In genomic region chr5:177546262-177546741, GRCh38 we compare ENCODE assay signal across 8 cellular contexts. TPM values are rescaled to one million over a fixed set of nuclear protein-coding genes. Genes with fewer than 3 reads are reported as not detected.
DNase-seq lines count a peak whose midpoint lies in the region; ATAC-seq, FAIRE-seq and TF ChIP-seq lines count a peak whose summit lies in the region.

No MANE protein-coding gene starts in this region.

- no peak for TF ChIP-seq RAD21 in K562 (CRISPR knock-in tag; conservative IDR thresholded peaks at IDR 0.05 in 1 of 2, IDR thresholded peaks at IDR 0.05 in 1 of 2)

- H3K27me3 ChIP-seq in HUES6 (ENCODE audit: control insufficient read depth, insufficient read depth, low read length), result no peaks in the 10 kb centered on the region
- no peaks in the 10 kb centered on the region for H3K27me3 ChIP-seq in K562 (ENCODE audit: control insufficient read depth in 2 of 2, insufficient read depth in 2 of 2, low read length in 2 of 2)
- H3K27me3 ChIP-seq in keratinocyte (ENCODE audit: control insufficient read depth, extremely low read depth, insufficient read depth, low read length), result no peaks in the 10 kb centered on the region
- H3K27me3 ChIP-seq in suprapubic skin, result no peaks in the 10 kb centered on the region

- H3K4me3 ChIP-seq in HUES6 (ENCODE audit: low read depth, low read length) (no peak overlapping the region), K562 (no peak overlapping the region), keratinocyte (ENCODE audit: control insufficient read depth in 2 of 3, extremely low read depth in 1 of 3, insufficient read depth in 2 of 3, low read depth in 1 of 3, low read length in 3 of 3) (peak overlapping the region in 1 of 3 experiments; percentile 11), suprapubic skin (no peak overlapping the region)

- POLR2A ChIA-PET in K562 (lab: Yijun Ruan, JAX), result interaction anchor here (0.6 to 4.3 kb wide), 10 partner anchors 8 to 654 kb away, joined by 3 to 28 read pairs (median 4); no protein-coding TSS in a partner anchor

- H3K9me1 ChIP-seq in K562 (ENCODE audit: control insufficient read depth, insufficient read depth, low read length), result no peaks in the 10 kb centered on the region
- peaks cover 4% of the 10 kb centered on the region for H3K9me1 ChIP-seq in keratinocyte (ENCODE audit: control insufficient read depth, extremely low read depth, insufficient read depth, low read length)

- TF ChIP-seq CTCF in K562 (IDR thresholded peaks at IDR 0.05 in 2 of 3, conservative IDR thresholded peaks at IDR 0.05 in 1 of 3; ENCODE audit: insufficient read depth in 2 of 3, low read depth in 1 of 3, low read length in 3 of 3) (no peak), keratinocyte (optimal IDR thresholded peaks at IDR 0.05 in 1 of 3, IDR thresholded peaks at IDR 0.05 in 1 of 3, conservative IDR thresholded peaks at IDR 0.05 in 1 of 3; ENCODE audit: extremely low read depth in 1 of 3, insufficient read depth in 2 of 3, low read length in 3 of 3) (no peak), suprapubic skin (IDR thresholded peaks at IDR 0.05) (no peak)

- H3K27ac ChIP-seq in HUES6 (ENCODE audit: low read depth, low read length) (peak overlapping the region; percentile 50; the same call in 1 of the 2 replicates), K562 (ENCODE audit: extremely low read depth, low read depth, low read length) (no peak overlapping the region), keratinocyte (ENCODE audit: control insufficient read depth, insufficient read depth, low read length) (peak overlapping the region; percentile 86), suprapubic skin (peak overlapping the region; percentile 86)

- WGBS in K562 (ENCODE audit: insufficient coverage, low coverage, missing lambda C conversion rate), result 80% methylated on average over 1 of the region's 1 CpG
- WGBS in suprapubic skin, result 50% methylated on average over 1 of the region's 1 CpG

- H2AFZ ChIP-seq in K562 (ENCODE audit: low read depth, low read length) (no peak overlapping the region), keratinocyte (ENCODE audit: control insufficient read depth, low read length) (no peak overlapping the region)

- dilution Hi-C loops in keratinocyte (cut with MboI; ENCODE audit: extremely low pct_ligation_motif_present, low sequenced_read_pairs), result no loop called here

- TF ChIP-seq EP300 in K562 (IDR thresholded peaks at IDR 0.05; ENCODE audit: low read length) (no peak), suprapubic skin (IDR thresholded peaks at IDR 0.05) (no peak)

- H3K36me3 ChIP-seq in HUES6 (ENCODE audit: control insufficient read depth, insufficient read depth, low read length), result peaks cover 22% of the 10 kb centered on the region
- H3K36me3 ChIP-seq in K562 (ENCODE audit: control insufficient read depth, insufficient read depth, low read length), result peaks cover 55% of the 10 kb centered on the region; the same call in 2 of the 3 replicates
- H3K36me3 ChIP-seq in keratinocyte (ENCODE audit: control insufficient read depth in 2 of 2, extremely low read depth in 1 of 2, insufficient read depth in 2 of 2, low read length in 2 of 2), result peaks cover 0 to 6% of the 10 kb centered on the region in 2 experiments
- no peaks in the 10 kb centered on the region for H3K36me3 ChIP-seq in suprapubic skin

- H3K9me3 ChIP-seq in HUES6 (ENCODE audit: control insufficient read depth, insufficient read depth, low read depth, low read length) (no peaks in the 10 kb centered on the region), K562 (replicated peaks; ENCODE audit: control insufficient read depth, insufficient read depth, low read depth, low read length) (no peaks in the 10 kb centered on the region), keratinocyte (ENCODE audit: control insufficient read depth, low read depth, low read length) (no peaks in the 10 kb centered on the region), suprapubic skin (no peaks in the 10 kb centered on the region)

- H4K20me1 ChIP-seq in K562 (replicated peaks; ENCODE audit: control insufficient read depth, insufficient read depth, low read length) (peaks cover 4% of the 10 kb centered on the region; the same call in 1 of the 2 replicates), keratinocyte (ENCODE audit: control insufficient read depth, extremely low read depth, insufficient read depth, low read length) (peaks cover 13% of the 10 kb centered on the region)

- TF ChIP-seq POLR2A in K562 (conservative IDR thresholded peaks at IDR 0.05) (no peak), suprapubic skin (IDR thresholded peaks at IDR 0.05) (no peak)

- ATAC-seq in K562 (peak; percentile 66), GM18870 (IDR thresholded peaks at IDR 0.05; ENCODE audit: unreplicated experiment) (no peak)

- H3K9ac ChIP-seq in HUES6 (ENCODE audit: low read length) (peak overlapping the region; percentile 30), K562 (ENCODE audit: insufficient read depth in 1 of 2, low read depth in 2 of 2, low read length in 2 of 2) (no peak overlapping the region; a peak in 1 of 4 replicates), keratinocyte (ENCODE audit: control insufficient read depth, extremely low read depth, insufficient read depth, low read length) (peak overlapping the region; percentile 56)

- CTCF ChIA-PET in K562 (lab: Yijun Ruan, JAX; ENCODE audit: low intra/inter-chr PET ratio), result no interaction called here

- peak; percentile 73 for FAIRE-seq in K562 (lab: Jason Lieb, UNC)
- FAIRE-seq in keratinocyte (lab: Jason Lieb, UNC), result peak; percentile 97

- no TSS peak for BruUV-seq in K562 (replicated peaks; lab: Mats Ljungman, UMichigan)

- in situ Hi-C loops in ACHN (cut with HindIII; ENCODE audit: low pct_ligation_motif_present, low pct_unique_long_range_greater_than_20kb, low sequenced_read_pairs) (no loop called here), K562 (cut with MboI) (no loop called here)

- peaks cover 12% of the 10 kb centered on the region; the same call in 1 of the 2 replicates for H3K4me1 ChIP-seq in HUES6 (ENCODE audit: control insufficient read depth, insufficient read depth, low read length)
- H3K4me1 ChIP-seq in K562 (replicated peaks in 1 of 2; ENCODE audit: control insufficient read depth in 2 of 2, insufficient read depth in 2 of 2, low read length in 2 of 2), result peaks cover 0 to 9% of the 10 kb centered on the region in 2 experiments; a peak in 4 of 5 replicates
- peaks cover 27% of the 10 kb centered on the region for H3K4me1 ChIP-seq in keratinocyte (ENCODE audit: control insufficient read depth, extremely low read depth, insufficient read depth, low read length)
- H3K4me1 ChIP-seq in suprapubic skin, result peaks cover 62% of the 10 kb centered on the region

- no peak overlapping the region for H3K4me2 ChIP-seq in K562 (ENCODE audit: insufficient read depth, low read length)
- H3K4me2 ChIP-seq in keratinocyte (ENCODE audit: control insufficient read depth, extremely low read depth, insufficient read depth, low read depth, low read length), result peak overlapping the region; percentile 56

- H3K79me2 ChIP-seq in K562 (ENCODE audit: control insufficient read depth, insufficient read depth, low read length), result peaks cover 53% of the 10 kb centered on the region
- H3K79me2 ChIP-seq in keratinocyte (ENCODE audit: control insufficient read depth, insufficient read depth, low read length), result peaks cover 77% of the 10 kb centered on the region

- intact Hi-C loops in K562 (cut with micrococcal nuclease), result no loop called here

- peak; percentile 37 for DNase-seq in ACHN
- peak in 1 of 4 experiments; percentile 18 for DNase-seq in K562 (ENCODE audit: extremely low read depth in 1 of 4, low spot score in 3 of 4)
- peak; percentile 82 for DNase-seq in keratinocyte (ENCODE audit: low read depth, low spot score)
- no peak for DNase-seq in suprapubic skin (ENCODE audit: low spot score in 2 of 2)
- DNase-seq in NCI-H526 (lab: John Stamatoyannopoulos, UW), result no peak
- DNase-seq in NCI-H128 (lab: John Stamatoyannopoulos, UW; ENCODE audit: unreplicated experiment), result no peak

RNA-seq across cellular contexts. Expression of gene FAM193B, which starts 8.1 kb away (rescaled TPM):
- 296 and 489 TPM in 2 replicates for total RNA-seq in K562 (2011; cell fraction: chromatin; rRNA removed; ENCODE audit: low replicate concordance)
- 300 and 332 TPM in 2 replicates for total RNA-seq in K562 (2011; cell fraction: nucleolus; rRNA removed)
- total RNA-seq in K562 (2011; cell fraction: nucleoplasm; rRNA removed), result 230 and 273 TPM in 2 replicates
- total RNA-seq in K562 (2014; rRNA removed) (33.6 and 53.1 TPM in 2 replicates), K562 (2014; rRNA removed; fragmentation: Illumina TruSeq; extraction: Trizol) (15.2 and 18.0 TPM in 2 replicates), K562 (2015; rRNA removed; fragmentation: Illumina TruSeq; extraction: Trizol) (31.7 and 37.3 TPM in 2 replicates), K562 (2021) (58.7 and 59.4 TPM in 2 replicates), suprapubic skin (100 to 1,000 TPM in 1 of 4 donors, 10 to 100 TPM in 3; 55.6 to 328 (median 78.2) TPM)
- polyA plus RNA-seq in K562 (2011; rRNA removed) (51.5 and 73.5 TPM in 2 replicates), K562 (2014; fragmentation: Illumina TruSeq; extraction: Trizol) (44.1 and 45.0 TPM in 2 replicates), K562 (2014; fragmentation: Nextera tagmentation; extraction: Ambion mirVana) (1 to 10 TPM; 4.4 to 5.0 TPM), K562 (2014; rRNA removed) (73.4 and 76.4 TPM in 2 replicates), keratinocyte (21.9 to 43.6 TPM (median 27.5 TPM) in 3 replicates)
- polyA plus RNA-seq in K562 (2011; cell fraction: cytosol; rRNA removed), result 30.7 and 38.5 TPM in 2 replicates
- 492 and 661 TPM in 2 replicates for polyA plus RNA-seq in K562 (2011; cell fraction: nucleus; rRNA removed)
- polyA plus RNA-seq in K562 (2012), result 52.7 and 87.6 TPM in 2 replicates
- 11.0 and 15.0 TPM in 2 replicates for polyA minus RNA-seq in K562 (2011; rRNA and poly(A)+ RNA removed)
- polyA minus RNA-seq in K562 (2011; cell fraction: cytosol; rRNA and poly(A)+ RNA removed), result 10.5 and 24.3 TPM in 2 replicates
- polyA minus RNA-seq in K562 (2011; cell fraction: nucleus; rRNA and poly(A)+ RNA removed), result 47.3 and 51.4 TPM in 2 replicates
- 47.7 TPM for polyA plus RNA-seq in keratinocyte (2011; ENCODE audit: low read depth)
- 9.1 and 13.2 TPM in 2 replicates for polyA plus RNA-seq in keratinocyte (2011; cell fraction: cytosol; rRNA removed)
- polyA plus RNA-seq in keratinocyte (2011; cell fraction: nucleus; rRNA removed), result 134 and 149 TPM in 2 replicates
- polyA plus RNA-seq in keratinocyte (2012; ENCODE audit: low replicate concordance), result 19.0 and 59.8 TPM in 2 replicates
- polyA minus RNA-seq in keratinocyte, result 17.2 to 33.0 TPM (median 26.8 TPM) in 3 replicates
- polyA minus RNA-seq in keratinocyte (2011; cell fraction: cytosol; rRNA and poly(A)+ RNA removed), result 31.7 TPM
- 30.3 and 35.2 TPM in 2 replicates for polyA minus RNA-seq in keratinocyte (2011; cell fraction: nucleus; rRNA and poly(A)+ RNA removed)

RNA-seq across cellular contexts. Expression of gene DDX41, which starts 29.5 kb away (rescaled TPM):
- total RNA-seq in K562 (2011; cell fraction: chromatin; rRNA removed; ENCODE audit: low replicate concordance), result 156 and 392 TPM in 2 replicates
- 235 and 242 TPM in 2 replicates for total RNA-seq in K562 (2011; cell fraction: nucleolus; rRNA removed)
- total RNA-seq in K562 (2011; cell fraction: nucleoplasm; rRNA removed), result 123 and 170 TPM in 2 replicates
- 284 and 396 TPM in 2 replicates for total RNA-seq in K562 (2014; rRNA removed)
- 41.4 and 53.7 TPM in 2 replicates for total RNA-seq in K562 (2014; rRNA removed; fragmentation: Illumina TruSeq; extraction: Trizol)
- 97.1 and 116 TPM in 2 replicates for total RNA-seq in K562 (2015; rRNA removed; fragmentation: Illumina TruSeq; extraction: Trizol)
- 164 and 167 TPM in 2 replicates for total RNA-seq in K562 (2021)
- polyA plus RNA-seq in K562 (2011; rRNA removed), result 138 and 148 TPM in 2 replicates
- 199 and 327 TPM in 2 replicates for polyA plus RNA-seq in K562 (2011; cell fraction: cytosol; rRNA removed)
- polyA plus RNA-seq in K562 (2011; cell fraction: nucleus; rRNA removed), result 545 and 753 TPM in 2 replicates
- 166 and 178 TPM in 2 replicates for polyA plus RNA-seq in K562 (2012)
- 94.9 and 113 TPM in 2 replicates for polyA plus RNA-seq in K562 (2014; fragmentation: Illumina TruSeq; extraction: Trizol)
- 10 to 100 TPM; 38.2 to 60.1 TPM for polyA plus RNA-seq in K562 (2014; fragmentation: Nextera tagmentation; extraction: Ambion mirVana)
- 234 and 236 TPM in 2 replicates for polyA plus RNA-seq in K562 (2014; rRNA removed)
- 143 and 154 TPM in 2 replicates for polyA minus RNA-seq in K562 (2011; rRNA and poly(A)+ RNA removed)
- polyA minus RNA-seq in K562 (2011; cell fraction: cytosol; rRNA and poly(A)+ RNA removed), result 157 and 376 TPM in 2 replicates
- 191 and 218 TPM in 2 replicates for polyA minus RNA-seq in K562 (2011; cell fraction: nucleus; rRNA and poly(A)+ RNA removed)
- 71.3 to 95.8 TPM (median 81.7 TPM) in 3 replicates for polyA plus RNA-seq in keratinocyte
- 49.8 TPM for polyA plus RNA-seq in keratinocyte (2011; ENCODE audit: low read depth)
- 52.7 and 109 TPM in 2 replicates for polyA plus RNA-seq in keratinocyte (2011; cell fraction: cytosol; rRNA removed)
- polyA plus RNA-seq in keratinocyte (2011; cell fraction: nucleus; rRNA removed), result 123 and 141 TPM in 2 replicates
- 60.4 and 119 TPM in 2 replicates for polyA plus RNA-seq in keratinocyte (2012; ENCODE audit: low replicate concordance)
- polyA minus RNA-seq in keratinocyte, result 72.8 to 95.0 TPM (median 76.2 TPM) in 3 replicates
- polyA minus RNA-seq in keratinocyte (2011; cell fraction: cytosol; rRNA and poly(A)+ RNA removed), result 368 TPM
- polyA minus RNA-seq in keratinocyte (2011; cell fraction: nucleus; rRNA and poly(A)+ RNA removed), result 66.2 and 69.3 TPM in 2 replicates
- total RNA-seq in suprapubic skin, result 100 to 1,000 TPM in 2 of 4 donors, 10 to 100 TPM in 2; 83.8 to 148 (median 103) TPM

RNA-seq across cellular contexts. Expression of gene DOK3, which starts 36.7 kb away (rescaled TPM):
- 31.3 and 80.0 TPM in 2 replicates for total RNA-seq in K562 (2011; cell fraction: chromatin; rRNA removed; ENCODE audit: low replicate concordance)
- 40.8 and 45.7 TPM in 2 replicates for total RNA-seq in K562 (2011; cell fraction: nucleolus; rRNA removed)
- total RNA-seq in K562 (2011; cell fraction: nucleoplasm; rRNA removed), result 31.9 and 45.3 TPM in 2 replicates
- total RNA-seq in K562 (2014; rRNA removed) (9.2 and 11.0 TPM in 2 replicates), K562 (2014; rRNA removed; fragmentation: Illumina TruSeq; extraction: Trizol) (2.0 TPM in 2 replicates), K562 (2015; rRNA removed; fragmentation: Illumina TruSeq; extraction: Trizol) (5.9 and 7.2 TPM in 2 replicates), K562 (2021) (15.7 and 21.1 TPM in 2 replicates), suprapubic skin (1 to 10 TPM in 3 of 4 donors, under 1 TPM in 1; 0.89 to 7.3 (median 1.8) TPM)
- polyA plus RNA-seq in K562 (2011; rRNA removed) (8.0 and 16.1 TPM in 2 replicates), K562 (2014; fragmentation: Illumina TruSeq; extraction: Trizol) (10.1 and 12.5 TPM in 2 replicates), K562 (2014; fragmentation: Nextera tagmentation; extraction: Ambion mirVana) (1 to 10 TPM; 1.3 to 1.7 TPM), K562 (2014; rRNA removed) (16.9 and 23.0 TPM in 2 replicates), keratinocyte (1.5 to 3.6 TPM (median 1.7 TPM) in 3 replicates)
- polyA plus RNA-seq in K562 (2011; cell fraction: cytosol; rRNA removed), result 15.1 and 21.5 TPM in 2 replicates
- 70.3 and 111 TPM in 2 replicates for polyA plus RNA-seq in K562 (2011; cell fraction: nucleus; rRNA removed)
- 14.5 and 23.5 TPM in 2 replicates for polyA plus RNA-seq in K562 (2012)
- 3.9 and 4.1 TPM in 2 replicates for polyA minus RNA-seq in K562 (2011; rRNA and poly(A)+ RNA removed)
- 7.4 and 11.9 TPM in 2 replicates for polyA minus RNA-seq in K562 (2011; cell fraction: cytosol; rRNA and poly(A)+ RNA removed)
- polyA minus RNA-seq in K562 (2011; cell fraction: nucleus; rRNA and poly(A)+ RNA removed), result 18.3 and 19.9 TPM in 2 replicates
- 0.84 TPM for polyA plus RNA-seq in keratinocyte (2011; ENCODE audit: low read depth)
- polyA plus RNA-seq in keratinocyte (2011; cell fraction: cytosol; rRNA removed), result 1.2 and 1.4 TPM in 2 replicates
- polyA plus RNA-seq in keratinocyte (2011; cell fraction: nucleus; rRNA removed), result 12.7 and 16.8 TPM in 2 replicates
- 1.2 and 2.1 TPM in 2 replicates for polyA plus RNA-seq in keratinocyte (2012; ENCODE audit: low replicate concordance)
- polyA minus RNA-seq in keratinocyte, result 0.75 to 2.6 TPM (median 2.5 TPM) in 3 replicates
- polyA minus RNA-seq in keratinocyte (2011; cell fraction: cytosol; rRNA and poly(A)+ RNA removed), result not detected
- polyA minus RNA-seq in keratinocyte (2011; cell fraction: nucleus; rRNA and poly(A)+ RNA removed), result 4.9 and 5.4 TPM in 2 replicates

RNA-seq across cellular contexts. Expression of gene TMED9, which starts 45.7 kb away (rescaled TPM):
- 151 and 356 TPM in 2 replicates for total RNA-seq in K562 (2011; cell fraction: chromatin; rRNA removed; ENCODE audit: low replicate concordance)
- total RNA-seq in K562 (2011; cell fraction: nucleolus; rRNA removed), result 455 and 495 TPM in 2 replicates
- total RNA-seq in K562 (2011; cell fraction: nucleoplasm; rRNA removed), result 410 and 412 TPM in 2 replicates
- total RNA-seq in K562 (2014; rRNA removed) (90.0 and 98.0 TPM in 2 replicates), K562 (2014; rRNA removed; fragmentation: Illumina TruSeq; extraction: Trizol) (57.1 and 65.9 TPM in 2 replicates), K562 (2015; rRNA removed; fragmentation: Illumina TruSeq; extraction: Trizol) (72.8 and 73.5 TPM in 2 replicates), K562 (2021) (147 and 173 TPM in 2 replicates), suprapubic skin (10 to 100 TPM; 60.3 to 84.5 (median 79.5) TPM)
- polyA plus RNA-seq in K562 (2011; rRNA removed) (301 and 375 TPM in 2 replicates), K562 (2014; fragmentation: Illumina TruSeq; extraction: Trizol) (144 and 168 TPM in 2 replicates), K562 (2014; fragmentation: Nextera tagmentation; extraction: Ambion mirVana) (10 to 100 TPM; 43.7 to 53.2 TPM), K562 (2014; rRNA removed) (213 and 235 TPM in 2 replicates), keratinocyte (247 to 341 TPM (median 276 TPM) in 3 replicates)
- polyA plus RNA-seq in K562 (2011; cell fraction: cytosol; rRNA removed), result 280 and 325 TPM in 2 replicates
- 112 and 139 TPM in 2 replicates for polyA plus RNA-seq in K562 (2011; cell fraction: nucleus; rRNA removed)
- 181 and 366 TPM in 2 replicates for polyA plus RNA-seq in K562 (2012)
- polyA minus RNA-seq in K562 (2011; rRNA and poly(A)+ RNA removed), result 208 and 226 TPM in 2 replicates
- polyA minus RNA-seq in K562 (2011; cell fraction: cytosol; rRNA and poly(A)+ RNA removed), result 75.1 and 101 TPM in 2 replicates
- polyA minus RNA-seq in K562 (2011; cell fraction: nucleus; rRNA and poly(A)+ RNA removed), result 40.4 and 90.7 TPM in 2 replicates
- 98.2 TPM for polyA plus RNA-seq in keratinocyte (2011; ENCODE audit: low read depth)
- polyA plus RNA-seq in keratinocyte (2011; cell fraction: cytosol; rRNA removed), result 171 and 186 TPM in 2 replicates
- polyA plus RNA-seq in keratinocyte (2011; cell fraction: nucleus; rRNA removed), result 366 and 464 TPM in 2 replicates
- 218 and 294 TPM in 2 replicates for polyA plus RNA-seq in keratinocyte (2012; ENCODE audit: low replicate concordance)
- 212 to 290 TPM (median 232 TPM) in 3 replicates for polyA minus RNA-seq in keratinocyte
- polyA minus RNA-seq in keratinocyte (2011; cell fraction: cytosol; rRNA and poly(A)+ RNA removed), result 147 TPM
- 132 and 170 TPM in 2 replicates for polyA minus RNA-seq in keratinocyte (2011; cell fraction: nucleus; rRNA and poly(A)+ RNA removed)

RNA-seq across cellular contexts. Expression of gene PDLIM7, which starts 48.9 kb away (rescaled TPM):
- total RNA-seq in K562 (2011; cell fraction: chromatin; rRNA removed; ENCODE audit: low replicate concordance), result 145 and 420 TPM in 2 replicates
- total RNA-seq in K562 (2011; cell fraction: nucleolus; rRNA removed), result 271 and 275 TPM in 2 replicates
- total RNA-seq in K562 (2011; cell fraction: nucleoplasm; rRNA removed), result 200 and 231 TPM in 2 replicates
- total RNA-seq in K562 (2014; rRNA removed), result 85.6 and 89.0 TPM in 2 replicates
- 6.4 and 10.4 TPM in 2 replicates for total RNA-seq in K562 (2014; rRNA removed; fragmentation: Illumina TruSeq; extraction: Trizol)
- total RNA-seq in K562 (2015; rRNA removed; fragmentation: Illumina TruSeq; extraction: Trizol), result 32.6 and 38.1 TPM in 2 replicates
- 112 and 124 TPM in 2 replicates for total RNA-seq in K562 (2021)
- 34.7 and 66.8 TPM in 2 replicates for polyA plus RNA-seq in K562 (2011; rRNA removed)
- 40.6 and 105 TPM in 2 replicates for polyA plus RNA-seq in K562 (2011; cell fraction: cytosol; rRNA removed)
- 255 and 454 TPM in 2 replicates for polyA plus RNA-seq in K562 (2011; cell fraction: nucleus; rRNA removed)
- 79.5 and 127 TPM in 2 replicates for polyA plus RNA-seq in K562 (2012)
- 25.5 and 49.4 TPM in 2 replicates for polyA plus RNA-seq in K562 (2014; fragmentation: Illumina TruSeq; extraction: Trizol)
- polyA plus RNA-seq in K562 (2014; fragmentation: Nextera tagmentation; extraction: Ambion mirVana), result 1 to 10 TPM; 2.1 to 4.1 TPM
- 115 and 119 TPM in 2 replicates for polyA plus RNA-seq in K562 (2014; rRNA removed)
- 18.4 and 18.7 TPM in 2 replicates for polyA minus RNA-seq in K562 (2011; rRNA and poly(A)+ RNA removed)
- 39.0 and 41.5 TPM in 2 replicates for polyA minus RNA-seq in K562 (2011; cell fraction: cytosol; rRNA and poly(A)+ RNA removed)
- polyA minus RNA-seq in K562 (2011; cell fraction: nucleus; rRNA and poly(A)+ RNA removed), result 90.7 and 100 TPM in 2 replicates
- 48.5 to 83.6 TPM (median 60.5 TPM) in 3 replicates for polyA plus RNA-seq in keratinocyte
- polyA plus RNA-seq in keratinocyte (2011; ENCODE audit: low read depth), result 23.4 TPM
- polyA plus RNA-seq in keratinocyte (2011; cell fraction: cytosol; rRNA removed), result 33.0 and 72.1 TPM in 2 replicates
- 124 and 193 TPM in 2 replicates for polyA plus RNA-seq in keratinocyte (2011; cell fraction: nucleus; rRNA removed)
- 35.6 and 111 TPM in 2 replicates for polyA plus RNA-seq in keratinocyte (2012; ENCODE audit: low replicate concordance)
- polyA minus RNA-seq in keratinocyte, result 39.5 to 63.3 TPM (median 44.1 TPM) in 3 replicates
- 84.2 TPM for polyA minus RNA-seq in keratinocyte (2011; cell fraction: cytosol; rRNA and poly(A)+ RNA removed)
- polyA minus RNA-seq in keratinocyte (2011; cell fraction: nucleus; rRNA and poly(A)+ RNA removed), result 61.5 and 66.3 TPM in 2 replicates
- 10 to 100 TPM; 28.7 to 41.3 (median 32.0) TPM for total RNA-seq in suprapubic skin

Comparison
In these comparisons a context has a peak if more than half of its experiments do, and no peak if none do; other contexts are left out.
1. DNase-seq: peak in ACHN (single experiment) and keratinocyte (single experiment); none in suprapubic skin (0 of 2), NCI-H526 (0 of 2) and NCI-H128 (single experiment).
2. H3K9ac ChIP-seq: peak in HUES6 (single experiment) and keratinocyte (single experiment); none in K562 (0 of 2).